1 cellular context compared by ENCODE assay signal in the genomic region with DNA sequence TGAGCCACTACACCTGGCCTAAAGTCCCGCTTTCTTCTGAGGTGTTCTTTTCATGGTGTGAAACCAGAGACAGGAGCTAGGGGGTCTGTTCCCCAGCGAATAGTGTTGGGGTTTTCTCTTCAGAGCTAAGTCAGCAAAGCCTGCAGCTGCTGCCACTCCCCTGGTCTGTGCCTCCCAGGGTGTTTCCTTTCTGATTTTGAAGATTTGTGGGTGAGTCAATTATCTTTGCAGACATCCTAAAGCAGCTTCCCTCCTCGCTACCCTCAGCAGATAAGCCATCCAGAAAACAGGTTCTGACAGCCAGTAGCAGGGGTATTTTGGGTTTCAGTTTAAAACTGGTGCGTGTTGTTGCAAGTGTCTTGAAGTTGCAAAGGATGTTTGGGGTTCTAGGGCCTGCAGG.
TF ChIP-seq lines count a peak whose summit lies in the region.

No MANE protein-coding gene starts in this region.

TF ChIP-seq in HepG2, 621 proteins besides CTCF, POLR2A, EP300 and RAD21 (continued from another document):
- TF ChIP-seq, protein P1, sequence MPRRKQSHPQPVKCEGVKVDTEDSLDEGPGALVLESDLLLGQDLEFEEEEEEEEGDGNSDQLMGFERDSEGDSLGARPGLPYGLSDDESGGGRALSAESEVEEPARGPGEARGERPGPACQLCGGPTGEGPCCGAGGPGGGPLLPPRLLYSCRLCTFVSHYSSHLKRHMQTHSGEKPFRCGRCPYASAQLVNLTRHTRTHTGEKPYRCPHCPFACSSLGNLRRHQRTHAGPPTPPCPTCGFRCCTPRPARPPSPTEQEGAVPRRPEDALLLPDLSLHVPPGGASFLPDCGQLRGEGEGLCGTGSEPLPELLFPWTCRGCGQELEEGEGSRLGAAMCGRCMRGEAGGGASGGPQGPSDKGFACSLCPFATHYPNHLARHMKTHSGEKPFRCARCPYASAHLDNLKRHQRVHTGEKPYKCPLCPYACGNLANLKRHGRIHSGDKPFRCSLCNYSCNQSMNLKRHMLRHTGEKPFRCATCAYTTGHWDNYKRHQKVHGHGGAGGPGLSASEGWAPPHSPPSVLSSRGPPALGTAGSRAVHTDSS (CRISPR knock-in tag; conservative IDR thresholded peaks at IDR 0.05) = no peak
- TF ChIP-seq U2AF2 (IDR thresholded peaks at IDR 0.05; ENCODE audit: low read depth, low read length) = no peak
- no peak for TF ChIP-seq ZNF703 (CRISPR knock-in tag; IDR thresholded peaks at IDR 0.05; ENCODE audit: borderline replicate concordance)
